ENCODE assay signal across 27 cellular contexts in genomic region chr5:149915392-149916260, GRCh38. TPM values are rescaled to one million over a fixed set of nuclear protein-coding genes. Genes with fewer than 3 reads are reported as not detected.
DNase-seq lines count a peak whose midpoint lies in the region; ATAC-seq and TF ChIP-seq lines count a peak whose summit lies in the region.
"Had no signal": no experiment of that assay in that cellular context is flagged by ENCODE, and none has a peak within 500 bp of the region (broad histone marks: within the 10 kb centered on the region; RNA-seq: fewer than 3 reads in every experiment).

No MANE protein-coding gene starts in this region.

- H3K79me2 ChIP-seq in PC-9 (ENCODE audit: low read depth) (no peaks in the 10 kb centered on the region), neural progenitor cell (ENCODE audit: low read depth) (no peaks in the 10 kb centered on the region)

- H4K20me1 ChIP-seq in PC-9 (ENCODE audit: insufficient read depth) (no peaks in the 10 kb centered on the region), neural progenitor cell (ENCODE audit: low read depth) (no peaks in the 10 kb centered on the region)

- H3K4me3 ChIP-seq in PC-9 = no peak overlapping the region
- H3K4me3 ChIP-seq in choroid plexus epithelial cell (ENCODE audit: low read depth, low read length) = no peak overlapping the region
- H3K4me3 ChIP-seq in neural progenitor cell = no peak overlapping the region
- no peak overlapping the region for H3K4me3 ChIP-seq in left lung
- H3K4me3 ChIP-seq: coronary artery had no signal

- no peaks in the 10 kb centered on the region for H3K9me2 ChIP-seq in PC-9 (ENCODE audit: insufficient read depth)

- H3K36me3 ChIP-seq in PC-9 (ENCODE audit: low read depth) (no peaks in the 10 kb centered on the region), neural progenitor cell (no peaks in the 10 kb centered on the region), left lung (no peaks in the 10 kb centered on the region)

- H3K9me3 ChIP-seq in PC-9 (ENCODE audit: insufficient read depth, low read depth) (no peaks in the 10 kb centered on the region), neural progenitor cell (ENCODE audit: low read depth) (no peaks in the 10 kb centered on the region), left lung (no peaks in the 10 kb centered on the region)

- H3K27me3 ChIP-seq in PC-9 (ENCODE audit: insufficient read depth, low read depth) (no peaks in the 10 kb centered on the region), neural progenitor cell (no peaks in the 10 kb centered on the region), left lung (no peaks in the 10 kb centered on the region)

- intact Hi-C loops in PC-9 (cut with micrococcal nuclease; ENCODE audit: unreplicated experiment) = loop anchor here (1.0 to 5.0 kb wide), 4 partner anchors 24 to 557 kb away; partner anchors contain the start of gene SLC26A2
- intact Hi-C loops in left lung (cut with DNase I) = no loop called here
- intact Hi-C loops in CD14-positive monocyte (cut with micrococcal nuclease) = no loop called here

- H3K4me2 ChIP-seq in PC-9 = peak overlapping the region; percentile 67
- no peak overlapping the region for H3K4me2 ChIP-seq in neural progenitor cell

- ATAC-seq in left lung = no peak
- ATAC-seq: HCT116 had no signal

- peak overlapping the region; percentile 96 for H3K27ac Mint-ChIP-seq in neural progenitor cell
- peak overlapping the region in 1 of 7 donors; percentile 20 for H3K27ac Mint-ChIP-seq in CD14-positive monocyte
- H3K27ac Mint-ChIP-seq: activated CD4-positive, alpha-beta memory T cell treated with anti-CD3 and anti-CD28 coated beads, Interleukin-2, amount 10 ng/mL, durations not matched to agents 7 days and 5 days had no signal

- peak; percentile 50 for DNase-seq in ELF-1 (ENCODE audit: low read depth, low spot score)
- DNase-seq in PC-9 = peak; percentile 73 to 94
- peak; percentile 81 for DNase-seq in choroid plexus epithelial cell (ENCODE audit: low read depth)
- no peak for DNase-seq in neural progenitor cell (ENCODE audit: low spot score)
- DNase-seq in cerebellar nuclear complex (lab: John Stamatoyannopoulos, UW) = no peak
- no peak for DNase-seq in left lung
- no peak for DNase-seq in NCI-H187 (lab: John Stamatoyannopoulos, UW)
- DNase-seq in CD14-positive monocyte (ENCODE audit: low spot score) = no peak
- DNase-seq: activated CD4-positive, alpha-beta memory T cell treated with anti-CD3 and anti-CD28 coated beads, Interleukin-2, amount 10 ng/mL, durations not matched to agents 7 days and 5 days; activated naive CD4-positive, alpha-beta T cell treated with Interleukin-2 at 50 U/mL for 16 hours; activated T-cell treated with anti-CD3 and anti-CD28 coated beads, Interleukin-2, amount 50 U/mL, for 1 hour; aorta; CD4-positive, CD25-positive, alpha-beta regulatory T cell; hippocampal formation; NCI-H1048; NCI-H2081; NCI-H524 treated with DMSO at 0.1 percent for 48 hours; SIG-M5 had no signal

- TF ChIP-seq CTCF in PC-9 (conservative IDR thresholded peaks at IDR 0.05) (no peak), choroid plexus epithelial cell (conservative IDR thresholded peaks at IDR 0.05; ENCODE audit: low read depth, low read length) (no peak), neural progenitor cell (IDR thresholded peaks at IDR 0.05) (no peak), left lung (IDR thresholded peaks at IDR 0.05) (no peak), CD14-positive monocyte (IDR thresholded peaks at IDR 0.05) (no peak)

- H3K4me1 Mint-ChIP-seq in neural progenitor cell (peaks cover 30% of the 10 kb centered on the region), CD14-positive monocyte (peaks cover 10% of the 10 kb centered on the region)
- H3K4me1 Mint-ChIP-seq: CD4-positive, CD25-positive, alpha-beta regulatory T cell had no signal

- BruUV-seq in PC-9 (replicated peaks; lab: Mats Ljungman, UMichigan) = no TSS peak

- peaks cover 52% of the 10 kb centered on the region for H3K4me1 ChIP-seq in PC-9 (replicated peaks; ENCODE audit: insufficient read depth)
- H3K4me1 ChIP-seq in neural progenitor cell = peaks cover 19% of the 10 kb centered on the region
- H3K4me1 ChIP-seq in left lung = peaks cover 0 to 4% of the 10 kb centered on the region in 2 donors

- CTCF ChIA-PET in PC-9 (lab: Charles Lee) = no interaction called here

- H3K27me3 Mint-ChIP-seq in neural progenitor cell (ENCODE audit: insufficient read depth, low read depth) (no peaks in the 10 kb centered on the region), CD14-positive monocyte (ENCODE audit: low read depth in 3 of 3) (peaks cover 0 to 8% (median 0%) of the 10 kb centered on the region in 3 donors)

- H3K9me3 Mint-ChIP-seq in neural progenitor cell = peaks cover 4% of the 10 kb centered on the region
- no peaks in the 10 kb centered on the region for H3K9me3 Mint-ChIP-seq in CD14-positive monocyte
- H3K9me3 Mint-ChIP-seq: activated CD4-positive, alpha-beta memory T cell treated with anti-CD3 and anti-CD28 coated beads, Interleukin-2, amount 10 ng/mL, durations not matched to agents 7 days and 5 days; neural crest cell had no signal

- H3F3A ChIP-seq in PC-9 (ENCODE audit: insufficient read depth, low read depth) (peaks cover 26% of the 10 kb centered on the region), neural progenitor cell (ENCODE audit: low read depth) (no peaks in the 10 kb centered on the region)

- H3K36me3 Mint-ChIP-seq in neural progenitor cell (no peaks in the 10 kb centered on the region), CD14-positive monocyte (no peaks in the 10 kb centered on the region)
- H3K36me3 Mint-ChIP-seq: CD4-positive, CD25-positive, alpha-beta regulatory T cell had no signal

- H3K27ac ChIP-seq in PC-9 (peak overlapping the region; percentile 91), neural progenitor cell (no peak overlapping the region), left lung (no peak overlapping the region)
- H3K27ac ChIP-seq: HL-60, VCaP had no signal

- H3K4me3 Mint-ChIP-seq in neural progenitor cell (peak overlapping the region; percentile 49), CD14-positive monocyte (no peak overlapping the region)
- H3K4me3 Mint-ChIP-seq: activated CD4-positive, alpha-beta memory T cell treated with anti-CD3 and anti-CD28 coated beads, Interleukin-2, amount 10 ng/mL, durations not matched to agents 7 days and 5 days; CD4-positive, CD25-positive, alpha-beta regulatory T cell; neural crest cell had no signal

- no peak overlapping the region for H2AFZ ChIP-seq in PC-9
- no peak overlapping the region for H2AFZ ChIP-seq in neural progenitor cell (replicated peaks)

- POLR2A ChIA-PET in PC-9 (lab: Charles Lee; ENCODE audit: unreplicated experiment) = interaction anchor here (0.7 to 1.0 kb wide), 3 partner anchors 22 to 62 kb away, joined by 3 to 11 read pairs (median 4); no protein-coding TSS in a partner anchor

- no peak overlapping the region for H3K9ac ChIP-seq in neural progenitor cell

RNA-seq across cellular contexts. Expression of gene PDE6A, which starts 29.0 kb away (rescaled TPM):
- total RNA-seq in PC-9 (2021) = 0.35 and 0.50 TPM in 2 replicates
- not detected in 2 replicates for total RNA-seq in neural progenitor cell (ENCODE audit: low replicate concordance)
- not detected for total RNA-seq in left lung
- not detected for polyA plus RNA-seq in CD14-positive monocyte
- total RNA-seq: activated CD4-positive, alpha-beta memory T cell treated with anti-CD3 and anti-CD28 coated beads, Interleukin-2, amount 10 ng/mL, durations not matched to agents 7 days and 5 days; aorta; CD4-positive, CD25-positive, alpha-beta regulatory T cell; kidney epithelial cell; neural crest cell; T-helper 1 cell treated with Interleukin-12 subunit alpha and Interleukin-12 subunit beta and Interleukin-4 antibody, amounts not matched to agents 30 ng/mL and 1 ng/mL, for 36 hours; temporal lobe had no signal
- polyA plus RNA-seq: AG04450; CD4-positive, CD25-positive, alpha-beta regulatory T cell had no signal

RNA-seq across cellular contexts. Expression of gene SLC26A2, which starts 44.9 kb away (rescaled TPM):
- total RNA-seq in PC-9 (2021) (10.2 and 13.5 TPM in 2 replicates), neural progenitor cell (ENCODE audit: low replicate concordance) (14.0 and 20.1 TPM in 2 replicates), left lung (10 to 100 TPM; 14.3 to 18.5 TPM)
- polyA plus RNA-seq in CD14-positive monocyte = 1 to 10 TPM; 3.1 to 3.6 TPM

Comparison
In these comparisons a context has a peak if more than half of its experiments do, and no peak if none do; other contexts are left out.
1. DNase-seq: peak in ELF-1 (single experiment), PC-9 (2 of 2) and choroid plexus epithelial cell (single experiment); none in neural progenitor cell (single experiment), cerebellar nuclear complex (0 of 2), left lung (0 of 2), NCI-H187 (0 of 2) and CD14-positive monocyte (single experiment).